ENCODE assay signal across 8 cellular contexts in genomic region chr12:103965255-103965589, GRCh38. TPM values are rescaled to one million over a fixed set of nuclear protein-coding genes. Genes with fewer than 3 reads are reported as not detected.
DNase-seq lines count a peak whose midpoint lies in the region; ATAC-seq and TF ChIP-seq lines count a peak whose summit lies in the region.

No MANE protein-coding gene starts in this region.

- TF ChIP-seq RAD21 in IMR-90 (IDR thresholded peaks at IDR 0.05; ENCODE audit: low read length) = no peak

- H2BK120ac ChIP-seq in IMR-90 (ENCODE audit: low read depth, low read length) = peak overlapping the region; percentile 86

- H3K36me3 ChIP-seq in ACC112 (ENCODE audit: insufficient read depth, low read length) = no peaks in the 10 kb centered on the region
- H3K36me3 ChIP-seq in IMR-90 (ENCODE audit: control insufficient read depth, insufficient read depth, low read length) = peaks cover 1% of the 10 kb centered on the region
- no peaks in the 10 kb centered on the region for H3K36me3 ChIP-seq in muscle layer of colon (ENCODE audit: insufficient read depth, low read length)

- peak overlapping the region; percentile 69 for H2AFZ ChIP-seq in ACC112 (ENCODE audit: low read length, unreplicated experiment)
- peak overlapping the region; percentile 92 for H2AFZ ChIP-seq in IMR-90 (replicated peaks; ENCODE audit: low read length, poor library complexity)

- peaks cover 11 to 65% of the 10 kb centered on the region in 2 experiments; a peak in 3 of 4 replicates for H3K79me1 ChIP-seq in IMR-90 (ENCODE audit: low read depth in 1 of 2, low read length in 2 of 2)

- H3K79me2 ChIP-seq in ACC112 (ENCODE audit: control insufficient read depth, insufficient read depth, low read length, unreplicated experiment) = peaks cover 66% of the 10 kb centered on the region

- peak overlapping the region; percentile 99 for H3K27ac Mint-ChIP-seq in chondrocyte (ENCODE audit: unreplicated experiment)

- peak overlapping the region; percentile 69 for H3K27ac ChIP-seq in ACC112 (ENCODE audit: low read depth, low read length)
- H3K27ac ChIP-seq in IMR-90 (ENCODE audit: insufficient read depth, low read length) = peak overlapping the region; percentile 91
- peak overlapping the region; percentile 95 for H3K27ac ChIP-seq in muscle layer of colon (ENCODE audit: low read depth, low read length)

- no peak for TF ChIP-seq POLR2A in IMR-90 (IDR thresholded peaks at IDR 0.05; ENCODE audit: low read depth, low read length)

- peak overlapping the region; percentile 75 for H3K4me2 ChIP-seq in IMR-90 (ENCODE audit: low read depth, low read length)

- H3K9me3 ChIP-seq in IMR-90 (ENCODE audit: control insufficient read depth, insufficient read depth, low read length) (no peaks in the 10 kb centered on the region), muscle layer of colon (ENCODE audit: low read length) (no peaks in the 10 kb centered on the region)

- H2AK9ac ChIP-seq in IMR-90 (replicated peaks; ENCODE audit: low read depth, low read length, poor library complexity) = peak overlapping the region; percentile 100

- DNase-seq in IMR-90 = no peak
- DNase-seq in chondrocyte (ENCODE audit: low spot score) = no peak
- no peak for DNase-seq in epidermal melanocyte (ENCODE audit: insufficient read length, low spot score)
- no peak for DNase-seq in GM10266 (ENCODE audit: extremely low spot score)

- peak overlapping the region; percentile 95 for H2BK5ac ChIP-seq in IMR-90 (ENCODE audit: low read depth, low read length, poor library complexity, severe bottlenecking)

- no peak for TF ChIP-seq CTCF in IMR-90 (conservative IDR thresholded peaks at IDR 0.05; ENCODE audit: low read depth, low read length)
- no peak for TF ChIP-seq CTCF in chondrocyte (IDR thresholded peaks at IDR 0.05)
- TF ChIP-seq CTCF in GM10266 (IDR thresholded peaks at IDR 0.05; ENCODE audit: control insufficient read depth, insufficient read depth, low read depth, missing control alignments) = no peak

- peak overlapping the region; percentile 94 for H3K4me3 ChIP-seq in ACC112 (ENCODE audit: low read depth, low read length)
- H3K4me3 ChIP-seq in IMR-90 (ENCODE audit: insufficient read depth, low read depth, low read length) = peak overlapping the region; percentile 85
- peak overlapping the region; percentile 69 to 90 for H3K4me3 ChIP-seq in muscle layer of colon (ENCODE audit: low read depth in 1 of 2, low read length in 2 of 2)

- CTCF ChIA-PET in IMR-90 (lab: Yijun Ruan, JAX) = interaction anchor here (1.5 kb wide), 1 partner anchor 144 kb away, joined by 7 read pairs; no protein-coding TSS in a partner anchor

- H3K4me1 ChIP-seq in ACC112 (ENCODE audit: control insufficient read depth, insufficient read depth, low read length, unreplicated experiment) = peaks cover 24% of the 10 kb centered on the region
- H3K4me1 ChIP-seq in IMR-90 (ENCODE audit: control insufficient read depth, insufficient read depth, low read length) = peaks cover 12% of the 10 kb centered on the region
- peaks cover 41% of the 10 kb centered on the region for H3K4me1 ChIP-seq in muscle layer of colon (ENCODE audit: insufficient read depth, low read length)

- in situ Hi-C loops in IMR-90 (cut with MboI; ENCODE audit: low sequenced_read_pairs) = no loop called here

- no peaks in the 10 kb centered on the region for H3K27me3 Mint-ChIP-seq in chondrocyte (ENCODE audit: low read depth)

- ATAC-seq in IMR-90 (ENCODE audit: low read depth) (no peak), GM18868 (IDR thresholded peaks at IDR 0.05; ENCODE audit: unreplicated experiment) (no peak), HG02970 (IDR thresholded peaks at IDR 0.05; ENCODE audit: low FRiP score, unreplicated experiment) (no peak)

- peaks cover 13% of the 10 kb centered on the region for H4K20me1 ChIP-seq in IMR-90 (ENCODE audit: insufficient read depth, low read length)

- H3K9me3 Mint-ChIP-seq in chondrocyte (ENCODE audit: low read depth) = no peaks in the 10 kb centered on the region

- peak overlapping the region; percentile 100 for H4K91ac ChIP-seq in IMR-90 (ENCODE audit: insufficient read depth, low read depth, low read length)

- peak overlapping the region; percentile 92 for H2AK5ac ChIP-seq in IMR-90 (ENCODE audit: low read depth, low read length)

- H3K23ac ChIP-seq in IMR-90 (ENCODE audit: low read depth, low read length) = peak overlapping the region; percentile 99

- H3K4me3 Mint-ChIP-seq in chondrocyte (ENCODE audit: unreplicated experiment) = peak overlapping the region; percentile 97

- WGBS in IMR-90 (ENCODE audit: extremely low coverage in 2 of 2, insufficient read length in 1 of 2), 2 experiments = no CpG with 5 or more reads among the region's 11 CpGs

- peaks cover 4% of the 10 kb centered on the region; the same call in 1 of the 2 replicates for H3K9me1 ChIP-seq in IMR-90 (ENCODE audit: insufficient read depth, low read length)

- peak overlapping the region; percentile 90 for H3K18ac ChIP-seq in IMR-90 (ENCODE audit: low read depth, low read length)

- H3K14ac ChIP-seq in IMR-90 (replicated peaks; ENCODE audit: low read depth, low read length) = peak overlapping the region; percentile 100

- no peak overlapping the region for H2BK20ac ChIP-seq in IMR-90 (ENCODE audit: low read depth, low read length)

- peak overlapping the region; percentile 98 for H3K4ac ChIP-seq in IMR-90 (ENCODE audit: low read depth, low read length)

- H3K4me1 Mint-ChIP-seq in chondrocyte (ENCODE audit: low read depth) = peaks cover 58% of the 10 kb centered on the region

- BruUV-seq in IMR-90 (replicated peaks; lab: Mats Ljungman, UMichigan) = TSS peak; percentile 96

- H3K56ac ChIP-seq in IMR-90 (ENCODE audit: extremely low read depth, insufficient read depth, low read length) = peak overlapping the region; percentile 97

- POLR2A ChIA-PET in IMR-90 (lab: Charles Lee; ENCODE audit: unreplicated experiment) = interaction anchor here (1.0 kb wide), 1 partner anchor 22 kb away, joined by 4 read pairs; no protein-coding TSS in a partner anchor

- intact Hi-C loops in IMR-90 (cut with micrococcal nuclease) = loop anchor here (1.0 to 10.0 kb wide), 3 partner anchors 8 to 320 kb away; partner anchors contain the start of gene HCFC2

- peak overlapping the region; percentile 48; the same call in 1 of the 3 replicates for H2BK15ac ChIP-seq in IMR-90 (ENCODE audit: low read depth, low read length)

- dilution Hi-C loops in IMR-90 (cut with HindIII; ENCODE audit: low sequenced_read_pairs, unreplicated experiment) = no loop called here

- H3K9ac ChIP-seq in IMR-90 (ENCODE audit: low read depth, low read length) (peak overlapping the region; percentile 99), muscle layer of colon (ENCODE audit: low read length) (peak overlapping the region; percentile 78)

- H3K27me3 ChIP-seq in ACC112 (ENCODE audit: insufficient read depth, low read length) = no peaks in the 10 kb centered on the region
- H3K27me3 ChIP-seq in IMR-90 (ENCODE audit: control insufficient read depth, insufficient read depth, low read length) = no peaks in the 10 kb centered on the region
- H3K27me3 ChIP-seq in muscle layer of colon (ENCODE audit: control insufficient read depth in 1 of 2, insufficient read depth in 2 of 2, low read length in 2 of 2) = no peaks in the 10 kb centered on the region

- H4K8ac ChIP-seq in IMR-90 (ENCODE audit: low read depth in 2 of 2, low read length in 2 of 2) = peak overlapping the region; percentile 96 to 99

- peak overlapping the region; percentile 97 for H4K5ac ChIP-seq in IMR-90 (ENCODE audit: low read depth, low read length)

- peaks cover 4% of the 10 kb centered on the region for H3K36me3 Mint-ChIP-seq in chondrocyte (ENCODE audit: low read depth)

TF ChIP-seq in IMR-90, 13 proteins besides CTCF, POLR2A, EP300 and RAD21 (continues in another document):
- TF ChIP-seq RFX5 (IDR thresholded peaks at IDR 0.05; ENCODE audit: low read depth, low read length) = no peak
- no peak for TF ChIP-seq NFE2L2 (IDR thresholded peaks at IDR 0.05; ENCODE audit: low read depth, low read length)
- no peak for TF ChIP-seq ELK1 (IDR thresholded peaks at IDR 0.05; ENCODE audit: borderline replicate concordance, low read depth, low read length)
- TF ChIP-seq CHD1 (IDR thresholded peaks at IDR 0.05; ENCODE audit: low read depth, low read length) = no peak
- no peak for TF ChIP-seq FOS (IDR thresholded peaks at IDR 0.05; ENCODE audit: low read depth, low read length)
- no peak for TF ChIP-seq MAFK (IDR thresholded peaks at IDR 0.05; ENCODE audit: low read depth, low read length)
- TF ChIP-seq MAZ (IDR thresholded peaks at IDR 0.05; ENCODE audit: borderline replicate concordance, low read depth, low read length) = no peak
- no peak for TF ChIP-seq MXI1 (IDR thresholded peaks at IDR 0.05; ENCODE audit: borderline replicate concordance, low read depth, low read length)
- no peak for TF ChIP-seq RCOR1 (IDR thresholded peaks at IDR 0.05; ENCODE audit: insufficient replicate concordance, low read length)
- no peak for TF ChIP-seq BHLHE40 (IDR thresholded peaks at IDR 0.05; ENCODE audit: low read depth, low read length)
- no peak for TF ChIP-seq CEBPB (IDR thresholded peaks at IDR 0.05; ENCODE audit: low read depth, low read length)
- no peak for TF ChIP-seq SMC3 (IDR thresholded peaks at IDR 0.05; ENCODE audit: low read depth, low read length)

RNA-seq across cellular contexts. Expression of gene TDG, which starts 0.5 kb away (rescaled TPM):
- total RNA-seq in IMR-90 (2012; rRNA removed) (14.0 and 24.2 TPM in 2 replicates), chondrocyte (39.3 to 49.5 TPM (median 44.0 TPM) in 3 replicates)
- 11.5 and 14.7 TPM in 2 replicates for polyA plus RNA-seq in IMR-90 (2012; rRNA removed)
- 2.8 and 3.1 TPM in 2 replicates for polyA plus RNA-seq in IMR-90 (2012; cell fraction: cytosol; rRNA removed)
- 3.7 and 20.5 TPM in 2 replicates for polyA plus RNA-seq in IMR-90 (2012; cell fraction: nucleus; rRNA removed; ENCODE audit: low replicate concordance)

RNA-seq across cellular contexts. Expression of gene HSP90B1, which starts 35.0 kb away (rescaled TPM):
- total RNA-seq in IMR-90 (2012; rRNA removed) = 398 and 587 TPM in 2 replicates
- 686 and 765 TPM in 2 replicates for polyA plus RNA-seq in IMR-90 (2012; rRNA removed)
- polyA plus RNA-seq in IMR-90 (2012; cell fraction: cytosol; rRNA removed) = 62.7 and 145 TPM in 2 replicates
- 32.5 and 474 TPM in 2 replicates for polyA plus RNA-seq in IMR-90 (2012; cell fraction: nucleus; rRNA removed; ENCODE audit: low replicate concordance)
- 754 to 1,782 TPM (median 760 TPM) in 3 replicates for total RNA-seq in chondrocyte
